ENCODE assay signal across 8 cellular contexts in the genomic region with DNA sequence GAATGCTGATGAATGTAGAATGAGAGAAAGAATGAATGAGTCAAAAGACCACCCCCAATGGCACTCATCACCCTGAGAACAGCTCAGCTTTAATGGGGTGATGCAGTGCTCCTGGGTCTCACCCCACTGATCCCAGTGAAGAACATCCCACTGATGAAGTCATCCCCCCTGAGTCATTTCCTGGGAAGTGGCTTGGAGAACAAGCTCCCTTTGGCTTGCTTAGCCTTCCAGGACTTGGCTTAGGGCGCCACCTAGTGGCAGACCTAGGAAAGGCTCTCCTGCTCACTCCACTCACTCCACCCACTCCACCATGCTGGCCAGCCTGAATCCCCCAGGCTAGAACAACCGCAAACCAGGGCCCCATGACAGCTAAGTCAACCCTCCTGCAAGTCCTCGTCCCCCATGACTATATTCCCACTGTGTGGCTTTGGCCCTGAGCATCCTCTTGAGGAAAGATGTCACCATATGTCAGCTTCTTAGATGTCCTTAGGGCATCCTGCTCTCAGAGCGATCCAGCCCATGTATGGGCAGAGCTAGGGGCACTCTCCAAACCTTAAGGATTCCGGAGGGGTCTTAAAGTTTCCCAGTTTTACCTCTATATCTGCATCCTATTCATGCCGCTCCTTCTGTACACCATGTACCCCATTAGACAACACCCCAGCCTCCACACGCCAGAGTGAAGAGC. TPM values are rescaled to one million over a fixed set of nuclear protein-coding genes. Genes with fewer than 3 reads are reported as not detected.
DNase-seq lines count a peak whose midpoint lies in the region; ATAC-seq and TF ChIP-seq lines count a peak whose summit lies in the region.

No MANE protein-coding gene starts in this region.

- intact Hi-C loops in cardiac septum (cut with DNase I), result loop anchor here (1.0 to 10.0 kb wide), 4 partner anchors 103 to 522 kb away; no protein-coding TSS in a partner anchor
- intact Hi-C loops in psoas muscle (cut with DNase I), result loop anchor here (1.0 to 10.0 kb wide), 7 partner anchors 102 to 520 kb away; no protein-coding TSS in a partner anchor
- intact Hi-C loops in aorta (cut with DNase I), result loop anchor here (1.0 to 2.0 kb wide), 2 partner anchors 103 to 106 kb away; no protein-coding TSS in a partner anchor

- WGBS in psoas muscle, 3 donors, result 40 to 46% (median 43%) methylated on average over 7 of the region's 7 CpGs
- 40 to 45% methylated on average over 7 of the region's 7 CpGs for WGBS in aorta, 2 donors

- H3K4me3 ChIP-seq in AG10803 (ENCODE audit: low read length) (no peak overlapping the region), psoas muscle (no peak overlapping the region), aorta (ENCODE audit: low read length in 2 of 2) (no peak overlapping the region)

- no peak overlapping the region for H3K27ac ChIP-seq in psoas muscle
- no peak overlapping the region for H3K27ac ChIP-seq in aorta (ENCODE audit: low read depth in 1 of 2, low read length in 2 of 2)

- ATAC-seq in GM19463 (IDR thresholded peaks at IDR 0.05; ENCODE audit: unreplicated experiment) (peak; percentile 43), psoas muscle (peak; percentile 94 to 98 (median 96)), aorta (ENCODE audit: low FRiP score) (peak; percentile 93)

- peak; percentile 88 for DNase-seq in AG10803 (ENCODE audit: low read depth)
- DNase-seq in NCI-H1436 (lab: John Stamatoyannopoulos, UW), result peak; percentile 76
- peak; percentile 57 to 70 for DNase-seq in SW 1271 (lab: John Stamatoyannopoulos, UW)
- peak; percentile 62 for DNase-seq in activated naive CD8-positive, alpha-beta T cell treated with anti-CD3 and anti-CD28 coated beads, Interleukin-2, amount 50 U/mL, for 16 hours (ENCODE audit: low read depth, low spot score)
- DNase-seq in cardiac septum (ENCODE audit: low spot score), result peak; percentile 95
- peak; percentile 87 to 94 for DNase-seq in psoas muscle
- peak; percentile 91 to 95 for DNase-seq in aorta

- H3K9me3 ChIP-seq in psoas muscle (peaks cover 3% of the 10 kb centered on the region), aorta (ENCODE audit: control insufficient read depth, low read length) (no peaks in the 10 kb centered on the region)

- H3K27me3 ChIP-seq in psoas muscle (ENCODE audit: insufficient read depth in 3 of 3, low read length in 2 of 3) (peaks cover 0 to 14% (median 1%) of the 10 kb centered on the region in 3 donors), aorta (ENCODE audit: control insufficient read depth in 1 of 2, insufficient read depth in 2 of 2, low read length in 1 of 2) (no peaks in the 10 kb centered on the region)

- no peaks in the 10 kb centered on the region for H3K4me1 ChIP-seq in psoas muscle
- no peaks in the 10 kb centered on the region for H3K4me1 ChIP-seq in aorta (ENCODE audit: control insufficient read depth in 1 of 2, insufficient read depth in 2 of 2, low read length in 2 of 2)

- H3K36me3 ChIP-seq in psoas muscle (ENCODE audit: insufficient read depth in 1 of 2, low read depth in 1 of 2) (no peaks in the 10 kb centered on the region), aorta (ENCODE audit: control insufficient read depth in 1 of 2, insufficient read depth in 2 of 2, low read length in 1 of 2) (no peaks in the 10 kb centered on the region)

- TF ChIP-seq CTCF in AG10803 (conservative IDR thresholded peaks at IDR 0.05; ENCODE audit: low read length) (peak; percentile 98), psoas muscle (IDR thresholded peaks at IDR 0.05) (peak; percentile 96)

RNA-seq across cellular contexts. Expression of a gene that starts 17.8 kb away (rescaled TPM):
- total RNA-seq in cardiac septum (not detected), psoas muscle (not detected), aorta (under 1 TPM; 0.45 to 0.54 TPM)
- polyA plus RNA-seq in psoas muscle (not detected), aorta (1 to 10 TPM in 1 of 2 donors, not detected in 1; 1.0 TPM)

RNA-seq across cellular contexts. Expression of a gene that starts 39.2 kb away (rescaled TPM):
- total RNA-seq in cardiac septum (3.0 TPM), psoas muscle (1 to 10 TPM; 1.1 to 3.9 (median 2.8) TPM), aorta (10 to 100 TPM; 18.3 to 59.2 TPM)
- polyA plus RNA-seq in psoas muscle (under 1 TPM; 0.39 to 0.98 (median 0.78) TPM), aorta (10 to 100 TPM in 1 of 2 donors, 1 to 10 TPM in 1; 1.7 to 10.9 TPM)

Comparison
In these comparisons a context has a peak if more than half of its experiments do, and no peak if none do; other contexts are left out.
1. ATAC-seq: peak in every context shown above with its lines; median percentile 96 in psoas muscle; 93 in aorta; 43 in GM19463.